ENCODE assay signal across 27 cellular contexts in the genomic region with DNA sequence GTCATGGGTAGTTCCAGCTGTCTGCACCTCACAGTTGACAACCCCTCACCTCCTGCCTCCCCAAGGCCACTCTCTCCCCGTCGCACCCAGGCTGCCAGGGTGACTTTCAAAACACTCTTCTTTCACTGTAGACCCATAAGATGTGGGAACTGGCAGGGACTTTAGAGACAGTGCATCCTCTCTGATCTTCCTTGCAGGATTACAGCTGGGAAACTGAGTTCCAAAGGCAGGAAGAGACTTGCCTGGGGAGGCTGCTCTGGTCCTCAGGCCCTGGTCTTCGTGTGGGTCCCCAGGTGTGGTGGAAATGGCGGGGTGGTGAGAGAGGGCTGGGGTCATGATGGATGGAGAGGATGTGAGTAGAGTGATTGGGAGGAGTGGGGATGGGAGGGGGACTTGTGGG.
"Had no signal": no experiment of that assay in that cellular context is flagged by ENCODE, and none has a peak within 500 bp of the region (broad histone marks: within the 10 kb centered on the region; RNA-seq: fewer than 3 reads in every experiment).

No MANE protein-coding gene starts in this region.

- H3K27me3 ChIP-seq: adrenal gland, Peyer's patch, SJSA1 had no signal

- H3K36me3 Mint-ChIP-seq: activated naive CD8-positive, alpha-beta T cell treated with anti-CD3 and anti-CD28 coated beads, Interleukin-2, amount 10 ng/mL, durations not matched to agents 7 days and 5 days had no signal

- H3K27ac ChIP-seq: adrenal gland, Peyer's patch, RWPE1, SJSA1 had no signal

- H3K4me3 ChIP-seq: adrenal gland, K562, Peyer's patch, SJSA1 had no signal

- H3K9me3 ChIP-seq: adrenal gland, Peyer's patch, SJSA1 had no signal

- ATAC-seq: activated CD8-positive, alpha-beta T cell treated with anti-CD3 and anti-CD28 coated beads, Interleukin-2, amount 10 ng/mL, durations not matched to agents 7 days and 5 days; activated T-helper 17 cell treated with anti-CD3 and anti-CD28 coated beads, Interleukin-2, amount 50 U/mL, for 72 hours; K562; SK-N-SH treated with all-trans-retinoic acid at 6 μM for 48 hours; WTC11 had no signal

- H3K36me3 ChIP-seq: adrenal gland, Peyer's patch, SJSA1 had no signal

- H3K4me1 ChIP-seq: adrenal gland, Peyer's patch, SJSA1 had no signal

- H3K4me1 Mint-ChIP-seq: activated naive CD8-positive, alpha-beta T cell treated with anti-CD3 and anti-CD28 coated beads, Interleukin-2, amount 10 ng/mL, durations not matched to agents 7 days and 5 days; activated T-helper 17 cell treated with anti-CD3 and anti-CD28 coated beads, Interleukin-2, amount 50 U/mL, for 72 hours had no signal

- H3K4me3 Mint-ChIP-seq: activated CD8-positive, alpha-beta T cell treated with anti-CD3 and anti-CD28 coated beads, Interleukin-2, amount 10 ng/mL, durations not matched to agents 7 days and 5 days; activated naive CD8-positive, alpha-beta T cell treated with anti-CD3 and anti-CD28 coated beads, Interleukin-2, amount 10 ng/mL, durations not matched to agents 7 days and 5 days; activated T-helper 17 cell treated with anti-CD3 and anti-CD28 coated beads, Interleukin-2, amount 50 U/mL, for 72 hours; T-helper 1 cell treated with Interleukin-12 subunit alpha and Interleukin-12 subunit beta and Interleukin-4 antibody, amounts not matched to agents 30 μg/mL and 1 μg/mL, for 36 hours; WTC11 had no signal

- DNase-seq: activated CD4-positive, alpha-beta T cell treated with anti-CD3 and anti-CD28 coated beads for 48 hours; activated CD4-positive, alpha-beta T cell treated with anti-CD3 and anti-CD28 coated beads, Interleukin-2, amount 50 U/mL, for 4 hours; activated CD4-positive, CD25-positive, alpha-beta regulatory T cell treated with anti-CD3 and anti-CD28 coated beads, Interleukin-2, amount 50 U/mL, for 72 hours; activated CD8-positive, alpha-beta T cell treated with anti-CD3 and anti-CD28 coated beads, Interleukin-2, amount 10 ng/mL, durations not matched to agents 7 days and 5 days; activated gamma-delta T cell treated with Interleukin-2 at 50 U/mL for 16 hours; activated naive CD4-positive, alpha-beta T cell treated with anti-CD3 and anti-CD28 coated beads, Interleukin-2, amount 50 U/mL, for 16 hours; activated naive CD8-positive, alpha-beta T cell treated with anti-CD3 and anti-CD28 coated beads, Interleukin-2, amount 10 ng/mL, durations not matched to agents 7 days and 5 days; activated T-cell treated with anti-CD3 and anti-CD28 coated beads, Interleukin-2, amount 50 U/mL, for 48 hours; anterior cingulate cortex; caudate nucleus; Karpas-422; NCI-H1105 treated with DMSO at 0.1 percent for 48 hours; NCI-H1436 treated with DMSO at 0.1 percent for 48 hours; NCI-H187; NCI-H2081 treated with DMSO at 0.1 percent for 48 hours; NCI-H446; NCI-H524; Peyer's patch; SHP77 had no signal

- H3K27ac Mint-ChIP-seq: activated CD8-positive, alpha-beta T cell treated with anti-CD3 and anti-CD28 coated beads, Interleukin-2, amount 10 ng/mL, durations not matched to agents 7 days and 5 days; activated naive CD8-positive, alpha-beta T cell treated with anti-CD3 and anti-CD28 coated beads, Interleukin-2, amount 10 ng/mL, durations not matched to agents 7 days and 5 days; activated T-helper 17 cell treated with anti-CD3 and anti-CD28 coated beads, Interleukin-2, amount 50 U/mL, for 72 hours; T-helper 1 cell treated with Interleukin-12 subunit alpha and Interleukin-12 subunit beta and Interleukin-4 antibody, amounts not matched to agents 30 μg/mL and 1 μg/mL, for 36 hours; WTC11 had no signal
